ENCODE assay signal across 18 cellular contexts in the genomic region with DNA sequence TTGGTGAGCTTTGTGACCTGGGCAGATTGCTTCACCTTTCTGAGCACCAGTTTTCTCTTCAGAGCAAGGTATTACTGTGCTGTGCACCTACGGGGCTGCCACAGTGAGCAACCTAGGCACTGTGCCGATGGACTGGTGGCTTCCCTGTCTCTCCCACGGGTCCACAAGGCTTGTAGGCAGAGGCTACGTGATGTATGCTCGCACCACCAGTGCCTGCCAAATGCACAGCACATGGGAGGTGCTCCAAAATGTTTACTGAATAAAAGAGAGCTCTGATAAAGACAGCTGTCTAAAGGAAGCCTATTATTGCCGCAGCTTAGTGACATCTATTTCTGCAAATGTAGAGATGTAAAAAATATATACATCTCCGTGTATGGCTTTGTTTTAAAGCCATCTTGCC.
A peak's percentile ranks its signal among the peaks of the same experiment; 100 is the strongest.
DNase-seq lines count a peak whose midpoint lies in the region; ATAC-seq and FAIRE-seq lines count a peak whose summit lies in the region.
"Had no signal": no experiment of that assay in that cellular context is flagged by ENCODE, and none has a peak within 500 bp of the region (broad histone marks: within the 10 kb centered on the region; RNA-seq: fewer than 3 reads in every experiment).

No MANE protein-coding gene starts in this region.

- ATAC-seq in HG03139 (IDR thresholded peaks at IDR 0.05; ENCODE audit: unreplicated experiment) = no peak
- no peak for ATAC-seq in activated CD8-positive, alpha-beta memory T cell treated with anti-CD3 and anti-CD28 coated beads, Interleukin-2, amount 10 ng/mL, durations not matched to agents 7 days and 5 days
- ATAC-seq: heart left ventricle, mucosa of descending colon had no signal

- no peaks in the 10 kb centered on the region for H3K9me3 Mint-ChIP-seq in activated CD8-positive, alpha-beta memory T cell treated with anti-CD3 and anti-CD28 coated beads, Interleukin-2, amount 10 ng/mL, durations not matched to agents 7 days and 5 days (ENCODE audit: low read depth)

- no peaks in the 10 kb centered on the region for H3K36me3 Mint-ChIP-seq in activated CD8-positive, alpha-beta memory T cell treated with anti-CD3 and anti-CD28 coated beads, Interleukin-2, amount 10 ng/mL, durations not matched to agents 7 days and 5 days

- peaks cover 2% of the 10 kb centered on the region for H3K4me1 Mint-ChIP-seq in activated CD8-positive, alpha-beta memory T cell treated with anti-CD3 and anti-CD28 coated beads, Interleukin-2, amount 10 ng/mL, durations not matched to agents 7 days and 5 days

- no peak for DNase-seq in HTR-8/SVneo (ENCODE audit: insufficient read length, low spot score)
- DNase-seq in NCI-H2029 treated with DMSO at 0.1 percent for 48 hours (lab: John Stamatoyannopoulos, UW) = peak; percentile 74
- peak; percentile 35 for DNase-seq in occipital lobe (lab: John Stamatoyannopoulos, UW)
- DNase-seq in activated gamma-delta T cell treated with Interleukin-2 at 50 U/mL for 16 hours = no peak
- no peak for DNase-seq in activated CD4-positive, alpha-beta T cell treated with anti-CD3 and anti-CD28 coated beads for 4 hours
- no peak for DNase-seq in activated CD8-positive, alpha-beta memory T cell treated with anti-CD3 and anti-CD28 coated beads, Interleukin-2, amount 10 ng/mL, durations not matched to agents 7 days and 5 days
- DNase-seq: activated CD4-positive, alpha-beta T cell treated with anti-CD3 and anti-CD28 coated beads, Interleukin-2, amount 50 U/mL, for 4 hours; erythroblast; heart left ventricle; mucosa of descending colon; stimulated activated CD4-positive, alpha-beta T cell treated with anti-CD3 and anti-CD28 coated beads, Interleukin-12 subunit alpha, Interleukin-12 subunit beta, amount 100 ng/mL, for 4 hours; T-helper 9 cell had no signal

- H3K27ac Mint-ChIP-seq in activated CD8-positive, alpha-beta memory T cell treated with anti-CD3 and anti-CD28 coated beads, Interleukin-2, amount 10 ng/mL, durations not matched to agents 7 days and 5 days = no peak overlapping the region

- CTCF ChIA-PET in activated CD8-positive, alpha-beta memory T cell treated with anti-CD3 and anti-CD28 coated beads, Interleukin-2, amount 10 ng/mL, durations not matched to agents 7 days and 5 days (lab: Charles Lee) = no interaction called here

- FAIRE-seq in HTR-8/SVneo (lab: Jason Lieb, UNC) = peak; percentile 16
- FAIRE-seq: keratinocyte had no signal

- no peak overlapping the region for H3K4me3 Mint-ChIP-seq in activated CD8-positive, alpha-beta memory T cell treated with anti-CD3 and anti-CD28 coated beads, Interleukin-2, amount 10 ng/mL, durations not matched to agents 7 days and 5 days

- H3K27me3 Mint-ChIP-seq in activated CD8-positive, alpha-beta memory T cell treated with anti-CD3 and anti-CD28 coated beads, Interleukin-2, amount 10 ng/mL, durations not matched to agents 7 days and 5 days = no peaks in the 10 kb centered on the region

- H3K27ac ChIP-seq in angular gyrus (ENCODE audit: low read depth, low read length) = peak overlapping the region; percentile 53
- H3K27ac ChIP-seq: heart left ventricle, prostate gland, SJCRH30, suprapubic skin had no signal

Comparison
In these comparisons a context has a peak if more than half of its experiments do, and no peak if none do; other contexts are left out.
1. DNase-seq: peak in NCI-H2029 treated with DMSO at 0.1 percent for 48 hours (single experiment) and occipital lobe (single experiment); none in HTR-8/SVneo (single experiment), activated gamma-delta T cell treated with Interleukin-2 at 50 U/mL for 16 hours (single experiment), activated CD4-positive, alpha-beta T cell treated with anti-CD3 and anti-CD28 coated beads for 4 hours (0 of 2) and activated CD8-positive, alpha-beta memory T cell treated with anti-CD3 and anti-CD28 coated beads, Interleukin-2, amount 10 ng/mL, durations not matched to agents 7 days and 5 days (single experiment).